15 cellular contexts compared by ENCODE assay signal in the genomic region with DNA sequence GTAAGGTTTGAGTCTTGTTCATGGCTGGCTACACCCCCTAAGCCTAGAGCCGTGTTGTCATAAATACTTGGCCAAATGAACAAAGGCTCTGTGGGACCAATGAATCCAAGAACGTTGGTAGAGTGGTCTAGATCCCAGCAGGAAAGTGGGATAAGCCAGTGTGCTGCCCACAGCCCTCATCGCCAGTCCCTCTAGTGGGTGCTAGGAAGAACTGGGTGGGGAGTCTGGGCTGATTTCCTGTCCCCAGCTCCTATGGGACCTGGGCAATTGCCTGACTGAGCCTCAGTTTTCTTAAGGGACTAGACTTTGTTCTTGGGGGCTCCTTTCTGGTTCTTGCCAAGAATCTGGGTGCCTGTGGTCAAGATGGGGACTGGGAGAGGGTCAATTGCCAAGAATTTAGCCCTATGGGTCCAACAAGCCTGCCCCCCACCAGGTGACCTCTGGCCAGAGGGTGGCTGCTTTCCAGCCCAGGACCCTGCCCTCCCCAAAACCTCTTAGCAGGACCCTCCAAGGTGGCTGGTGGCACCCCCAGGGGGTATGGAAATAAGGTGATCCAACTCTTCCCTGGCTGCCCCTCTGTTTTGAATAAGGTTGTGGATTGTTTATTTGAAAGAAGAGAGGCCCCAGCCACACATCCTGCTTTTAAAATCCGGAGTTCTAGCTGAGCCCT. TPM values are rescaled to one million over a fixed set of nuclear protein-coding genes. Genes with fewer than 3 reads are reported as not detected.
DNase-seq lines count a peak whose midpoint lies in the region; ATAC-seq and TF ChIP-seq lines count a peak whose summit lies in the region.
"Had no signal": no experiment of that assay in that cellular context is flagged by ENCODE, and none has a peak within 500 bp of the region (broad histone marks: within the 10 kb centered on the region; RNA-seq: fewer than 3 reads in every experiment).

No MANE protein-coding gene starts in this region.

- CTCF ChIA-PET in Calu3 (lab: Charles Lee) = interaction anchor here (1.6 kb wide), 1 partner anchor 24 kb away, joined by 5 read pairs; no protein-coding TSS in a partner anchor
- CTCF ChIA-PET in WTC11 (lab: Charles Lee) = interaction anchor here (0.6 to 2.1 kb wide), 6 partner anchors 9 to 308 kb away, joined by 3 to 9 read pairs (median 4); no protein-coding TSS in a partner anchor

- DNase-seq in Calu3 (no peak), WTC11 (ENCODE audit: low spot score) (no peak), left lung (peak in 1 of 2 donors; percentile 25), stomach (no peak), DMS79 treated with DMSO at 0.1 percent for 48 hours (lab: John Stamatoyannopoulos, UW) (no peak), foreskin melanocyte (no peak)
- DNase-seq: activated CD8-positive, alpha-beta T cell treated with anti-CD3 and anti-CD28 coated beads for 36 hours; activated naive CD4-positive, alpha-beta T cell treated with anti-CD3 and anti-CD28 coated beads, Interleukin-2, amount 10 ng/mL, durations not matched to agents 7 days and 5 days; CD8-positive, alpha-beta T cell; MM.1S; NCI-H2171 treated with DMSO at 0.1 percent for 48 hours; PC-9 had no signal

- H3K9me3 Mint-ChIP-seq in Calu3 (ENCODE audit: low read depth, unreplicated experiment) = no peaks in the 10 kb centered on the region
- no peaks in the 10 kb centered on the region for H3K9me3 Mint-ChIP-seq in WTC11
- H3K9me3 Mint-ChIP-seq: activated CD8-positive, alpha-beta T cell treated with anti-CD3 and anti-CD28 coated beads for 36 hours; activated naive CD4-positive, alpha-beta T cell treated with anti-CD3 and anti-CD28 coated beads, Interleukin-2, amount 10 ng/mL, durations not matched to agents 7 days and 5 days; CD8-positive, alpha-beta T cell; neural progenitor cell had no signal

- 41 to 51% (median 46%) methylated on average over 4 of the region's 4 CpGs for WGBS in stomach, 5 donors

- POLR2A ChIA-PET in WTC11 (lab: Charles Lee) = no interaction called here

- H3K4me1 ChIP-seq in left lung (peaks cover 26 to 79% of the 10 kb centered on the region in 2 donors), stomach (peaks cover 47 to 73% (median 63%) of the 10 kb centered on the region in 4 donors)

- H3K27me3 Mint-ChIP-seq in Calu3 (ENCODE audit: unreplicated experiment) (no peaks in the 10 kb centered on the region), WTC11 (ENCODE audit: low read depth) (no peaks in the 10 kb centered on the region)
- H3K27me3 Mint-ChIP-seq: activated CD8-positive, alpha-beta T cell treated with anti-CD3 and anti-CD28 coated beads for 36 hours had no signal

- H3K4me1 Mint-ChIP-seq in Calu3 (ENCODE audit: low read depth, unreplicated experiment) (peaks cover 56% of the 10 kb centered on the region), WTC11 (peaks cover 64% of the 10 kb centered on the region)

- peak; percentile 15; the same call in 1 of the 2 replicates for ATAC-seq in WTC11
- no peak for ATAC-seq in left lung
- no peak for ATAC-seq in GM19328 (IDR thresholded peaks at IDR 0.05; ENCODE audit: unreplicated experiment)
- ATAC-seq in GM18861 (IDR thresholded peaks at IDR 0.05; ENCODE audit: unreplicated experiment) = no peak
- ATAC-seq: activated CD8-positive, alpha-beta T cell treated with anti-CD3 and anti-CD28 coated beads for 36 hours; CD8-positive, alpha-beta T cell had no signal

- H3K27me3 ChIP-seq in left lung (no peaks in the 10 kb centered on the region), stomach (no peaks in the 10 kb centered on the region)
- H3K27me3 ChIP-seq: neural progenitor cell had no signal

- TF ChIP-seq CTCF in Calu3 (IDR thresholded peaks at IDR 0.05; ENCODE audit: unreplicated experiment) (no peak), WTC11 (IDR thresholded peaks at IDR 0.05) (no peak), left lung (IDR thresholded peaks at IDR 0.05) (no peak), stomach (IDR thresholded peaks at IDR 0.05) (no peak)

- TF ChIP-seq POLR2A in stomach (IDR thresholded peaks at IDR 0.05) = no peak

- H3K36me3 Mint-ChIP-seq in Calu3 (ENCODE audit: insufficient read depth, unreplicated experiment) = peaks cover 40% of the 10 kb centered on the region
- no peaks in the 10 kb centered on the region for H3K36me3 Mint-ChIP-seq in WTC11
- H3K36me3 Mint-ChIP-seq: activated naive CD4-positive, alpha-beta T cell treated with anti-CD3 and anti-CD28 coated beads, Interleukin-2, amount 10 ng/mL, durations not matched to agents 7 days and 5 days; CD8-positive, alpha-beta T cell; neural progenitor cell had no signal

- H3K9me3 ChIP-seq in left lung (no peaks in the 10 kb centered on the region), stomach (no peaks in the 10 kb centered on the region)

- no peak overlapping the region for H3K4me3 Mint-ChIP-seq in Calu3 (ENCODE audit: low read depth, unreplicated experiment)
- H3K4me3 Mint-ChIP-seq in WTC11 = no peak overlapping the region; the same call in 1 of the 2 replicates
- H3K4me3 Mint-ChIP-seq: activated CD8-positive, alpha-beta T cell treated with anti-CD3 and anti-CD28 coated beads for 36 hours; activated naive CD4-positive, alpha-beta T cell treated with anti-CD3 and anti-CD28 coated beads, Interleukin-2, amount 10 ng/mL, durations not matched to agents 7 days and 5 days; CD8-positive, alpha-beta T cell; neural progenitor cell had no signal

- H3K27ac Mint-ChIP-seq in Calu3 (ENCODE audit: unreplicated experiment) = peak overlapping the region; percentile 51
- peak overlapping the region; percentile 97 for H3K27ac Mint-ChIP-seq in WTC11
- H3K27ac Mint-ChIP-seq: activated CD8-positive, alpha-beta T cell treated with anti-CD3 and anti-CD28 coated beads for 36 hours; activated naive CD4-positive, alpha-beta T cell treated with anti-CD3 and anti-CD28 coated beads, Interleukin-2, amount 10 ng/mL, durations not matched to agents 7 days and 5 days; CD8-positive, alpha-beta T cell; neural progenitor cell had no signal

- no peaks in the 10 kb centered on the region for H3K36me3 ChIP-seq in left lung
- H3K36me3 ChIP-seq in stomach = no peaks in the 10 kb centered on the region
- H3K36me3 ChIP-seq: neural progenitor cell had no signal

- intact Hi-C loops in Calu3 (cut with micrococcal nuclease; ENCODE audit: unreplicated experiment) (no loop called here), left lung (cut with DNase I) (no loop called here), stomach (cut with DNase I; ENCODE audit: low total_unique reads) (no loop called here)

- BruUV-seq in Calu3 (replicated peaks; lab: Mats Ljungman, UMichigan) = no TSS peak

- no peak for TF ChIP-seq EP300 in stomach (IDR thresholded peaks at IDR 0.05)

- H3K4me3 ChIP-seq in left lung (no peak overlapping the region), stomach (no peak overlapping the region)
- H3K4me3 ChIP-seq: neural progenitor cell, PC-9 had no signal

- H3K27ac ChIP-seq in left lung = peak overlapping the region; percentile 28 to 41
- peak overlapping the region; percentile 39 to 84 (median 69) for H3K27ac ChIP-seq in stomach
- H3K27ac ChIP-seq: neural progenitor cell, PC-9 had no signal

TF ChIP-seq in WTC11, 78 proteins besides CTCF, POLR2A, EP300 and RAD21:
- TF ChIP-seq ZBTB21 (CRISPR knock-in tag; IDR thresholded peaks at IDR 0.05; ENCODE audit: borderline replicate concordance) = no peak
- no peak for TF ChIP-seq E2F1 (CRISPR knock-in tag; IDR thresholded peaks at IDR 0.05)

RNA-seq across cellular contexts. Expression of gene SMAD6, which starts 42.7 kb away (rescaled TPM):
- total RNA-seq in Calu3 (2022) = 49.6 and 58.6 TPM in 2 replicates
- total RNA-seq in WTC11 (2021) = 9.2 to 13.9 TPM (median 10.4 TPM) in 3 replicates
- 100 to 1,000 TPM in 1 of 2 donors, 10 to 100 TPM in 1; 84.9 to 110 TPM for total RNA-seq in left lung
- total RNA-seq in stomach = 100 to 1,000 TPM in 2 of 5 donors, 10 to 100 TPM in 3; 20.4 to 112 (median 76.4) TPM
- polyA plus RNA-seq in stomach = 1 to 10 TPM; 4.0 to 5.7 (median 4.6) TPM
